ENCODE assay signal across 1 cellular context in the genomic region with DNA sequence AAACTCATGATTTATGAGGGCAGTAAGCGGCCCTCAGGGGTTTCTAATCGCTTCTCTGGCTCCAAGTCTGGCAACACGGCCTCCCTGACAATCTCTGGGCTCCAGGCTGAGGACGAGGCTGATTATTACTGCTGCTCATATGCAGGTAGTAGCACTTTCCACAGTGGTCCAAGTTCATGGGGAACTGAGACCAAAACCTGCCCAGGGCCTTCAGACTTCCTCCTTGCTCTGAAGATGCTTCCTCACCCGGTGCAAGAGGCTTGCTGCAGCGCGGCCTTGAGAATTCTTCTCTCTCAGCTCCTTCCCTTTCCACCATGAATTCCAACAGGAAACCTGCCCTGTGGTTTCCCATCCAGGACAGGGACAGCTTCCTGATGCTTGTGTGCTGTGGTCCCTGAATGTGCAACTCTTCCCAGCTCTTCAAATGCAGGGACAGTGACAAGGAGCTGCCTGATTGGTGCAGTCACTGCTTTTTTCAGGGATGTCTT.
TF ChIP-seq lines count a peak whose summit lies in the region.

No MANE protein-coding gene starts in this region.

TF ChIP-seq in GM12878, 131 proteins besides CTCF, POLR2A, EP300 and RAD21:
- TF ChIP-seq, protein P1, sequence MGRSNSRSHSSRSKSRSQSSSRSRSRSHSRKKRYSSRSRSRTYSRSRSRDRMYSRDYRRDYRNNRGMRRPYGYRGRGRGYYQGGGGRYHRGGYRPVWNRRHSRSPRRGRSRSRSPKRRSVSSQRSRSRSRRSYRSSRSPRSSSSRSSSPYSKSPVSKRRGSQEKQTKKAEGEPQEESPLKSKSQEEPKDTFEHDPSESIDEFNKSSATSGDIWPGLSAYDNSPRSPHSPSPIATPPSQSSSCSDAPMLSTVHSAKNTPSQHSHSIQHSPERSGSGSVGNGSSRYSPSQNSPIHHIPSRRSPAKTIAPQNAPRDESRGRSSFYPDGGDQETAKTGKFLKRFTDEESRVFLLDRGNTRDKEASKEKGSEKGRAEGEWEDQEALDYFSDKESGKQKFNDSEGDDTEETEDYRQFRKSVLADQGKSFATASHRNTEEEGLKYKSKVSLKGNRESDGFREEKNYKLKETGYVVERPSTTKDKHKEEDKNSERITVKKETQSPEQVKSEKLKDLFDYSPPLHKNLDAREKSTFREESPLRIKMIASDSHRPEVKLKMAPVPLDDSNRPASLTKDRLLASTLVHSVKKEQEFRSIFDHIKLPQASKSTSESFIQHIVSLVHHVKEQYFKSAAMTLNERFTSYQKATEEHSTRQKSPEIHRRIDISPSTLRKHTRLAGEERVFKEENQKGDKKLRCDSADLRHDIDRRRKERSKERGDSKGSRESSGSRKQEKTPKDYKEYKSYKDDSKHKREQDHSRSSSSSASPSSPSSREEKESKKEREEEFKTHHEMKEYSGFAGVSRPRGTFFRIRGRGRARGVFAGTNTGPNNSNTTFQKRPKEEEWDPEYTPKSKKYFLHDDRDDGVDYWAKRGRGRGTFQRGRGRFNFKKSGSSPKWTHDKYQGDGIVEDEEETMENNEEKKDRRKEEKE (IDR thresholded peaks at IDR 0.05) = no peak
- peak; percentile 70; the same call in 1 of the 2 replicates for TF ChIP-seq SPI1 (IDR thresholded peaks at IDR 0.05; ENCODE audit: borderline replicate concordance, insufficient read depth, low read depth, low read length)
TF ChIP-seq in GM12878: peak in this region for 1.
